Comparison of ENCODE assay signal across 12 cellular contexts in genomic region chr5:95391965-95392364, GRCh38. TPM values are rescaled to one million over a fixed set of nuclear protein-coding genes. Genes with fewer than 3 reads are reported as not detected.
"Had no signal": no experiment of that assay in that cellular context is flagged by ENCODE, and none has a peak within 500 bp of the region (broad histone marks: within the 10 kb centered on the region; RNA-seq: fewer than 3 reads in every experiment).

No MANE protein-coding gene starts in this region.

RNA-seq across cellular contexts. Expression of gene FAM81B, which starts 0.8 kb away (rescaled TPM):
- total RNA-seq: activated CD4-positive, alpha-beta memory T cell treated with anti-CD3 and anti-CD28 coated beads, Interleukin-2, amount 10 ng/mL, durations not matched to agents 7 days and 5 days; activated CD4-positive, alpha-beta T cell treated with anti-CD3 and anti-CD28 coated beads for 36 hours; activated CD4-positive, alpha-beta T cell treated with anti-CD3 and anti-CD28 coated beads, Interleukin-2, amount 10 ng/mL, durations not matched to agents 7 days and 5 days; activated CD8-positive, alpha-beta memory T cell treated with anti-CD3 and anti-CD28 coated beads, Interleukin-2, amount 10 ng/mL, durations not matched to agents 7 days and 5 days; activated CD8-positive, alpha-beta T cell treated with anti-CD3 and anti-CD28 coated beads, Interleukin-2, amount 10 ng/mL, durations not matched to agents 7 days and 5 days; activated naive CD8-positive, alpha-beta T cell treated with anti-CD3 and anti-CD28 coated beads, Interleukin-2, amount 10 ng/mL, durations not matched to agents 7 days and 5 days; activated T-helper 2 cell treated with anti-CD3 and anti-CD28 coated beads, Interferon-gamma antibody, Interleukin-2, Interleukin-4, amounts not matched to agents 10 μg/mL and 5 μg/mL and 100 μg/mL, durations not matched to agents 14 hours and 24 hours and 36 hours; ascending aorta; cardiac septum; T-cell; T-helper 1 cell treated with Interleukin-12 subunit alpha and Interleukin-12 subunit beta and Interleukin-4 antibody, amounts not matched to agents 30 ng/mL and 1 ng/mL, for 36 hours; T-helper 2 cell treated with Interferon-gamma antibody and Interleukin-4, amounts not matched to agents 100 ng/mL and 5 ng/mL, for 36 hours had no signal
